ENCODE assay signal across 7 cellular contexts in the genomic region with DNA sequence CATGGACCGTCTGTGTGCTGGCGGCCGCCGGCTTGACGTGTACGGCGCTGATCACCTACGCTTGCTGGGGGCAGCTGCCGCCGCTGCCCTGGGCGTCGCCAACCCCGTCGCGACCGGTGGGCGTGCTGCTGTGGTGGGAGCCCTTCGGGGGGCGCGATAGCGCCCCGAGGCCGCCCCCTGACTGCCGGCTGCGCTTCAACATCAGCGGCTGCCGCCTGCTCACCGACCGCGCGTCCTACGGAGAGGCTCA.
A peak's percentile ranks its signal among the peaks of the same experiment; 100 is the strongest.
DNase-seq lines count a peak whose midpoint lies in the region; ATAC-seq and TF ChIP-seq lines count a peak whose summit lies in the region.

No MANE protein-coding gene starts in this region.

- H3K9me3 ChIP-seq in muscle layer of duodenum (ENCODE audit: control insufficient read depth in 1 of 2, low read length in 2 of 2) = no peaks in the 10 kb centered on the region

- no peak for TF ChIP-seq CTCF in cardiac fibroblast (IDR thresholded peaks at IDR 0.05; ENCODE audit: low read depth, low read length)

- H3K36me3 ChIP-seq in muscle layer of duodenum (ENCODE audit: control insufficient read depth in 1 of 2, insufficient read depth in 2 of 2, low read length in 2 of 2) = peaks cover 0 to 3% of the 10 kb centered on the region in 2 donors

- peaks cover 0 to 49% of the 10 kb centered on the region in 2 donors for H3K4me1 ChIP-seq in muscle layer of duodenum (ENCODE audit: control insufficient read depth in 1 of 2, insufficient read depth in 2 of 2, low read length in 2 of 2)

- H3K4me3 ChIP-seq in cardiac fibroblast (replicated peaks in 1 of 2; ENCODE audit: low read depth in 2 of 2, low read length in 2 of 2) (peak overlapping the region; percentile 57 to 65), muscle layer of duodenum (ENCODE audit: low read depth in 1 of 2, low read length in 2 of 2) (peak overlapping the region; percentile 70 to 72)

- DNase-seq in cardiac fibroblast (ENCODE audit: low read depth in 2 of 2) (peak in 1 of 2 donors; percentile 12), HCEC 1CT (no peak), islet precursor cell (no peak), NCI-H526 treated with DMSO at 0.1 percent for 48 hours (lab: John Stamatoyannopoulos, UW) (no peak)

- H3K27me3 ChIP-seq in muscle layer of duodenum (ENCODE audit: low read depth, low read length) = no peaks in the 10 kb centered on the region

- peak; percentile 41 for ATAC-seq in GM19395 (IDR thresholded peaks at IDR 0.05; ENCODE audit: unreplicated experiment)
- ATAC-seq in HG03558 (IDR thresholded peaks at IDR 0.05; ENCODE audit: extremely low read depth, unreplicated experiment) = peak; percentile 29

- H3K27ac ChIP-seq in muscle layer of duodenum (ENCODE audit: low read length) = no peak overlapping the region
